In genomic region chr3:190811775-190812480, GRCh38 we compare ENCODE assay signal across 8 cellular contexts. TPM values are rescaled to one million over a fixed set of nuclear protein-coding genes. Genes with fewer than 3 reads are reported as not detected.
A peak's percentile ranks its signal among the peaks of the same experiment; 100 is the strongest.
DNase-seq lines count a peak whose midpoint lies in the region; ATAC-seq and TF ChIP-seq lines count a peak whose summit lies in the region.

No MANE protein-coding gene starts in this region.

- H3K27ac ChIP-seq in coronary artery = no peak overlapping the region

- TF ChIP-seq CTCF in coronary artery (IDR thresholded peaks at IDR 0.05) = no peak

- peak; percentile 88 for ATAC-seq in GM19043 (IDR thresholded peaks at IDR 0.05; ENCODE audit: low read depth, unreplicated experiment)
- peak; percentile 84 for ATAC-seq in HG03520 (IDR thresholded peaks at IDR 0.05; ENCODE audit: unreplicated experiment)

- DNase-seq in COR-L47 (lab: John Stamatoyannopoulos, UW) = peak; percentile 36
- DNase-seq in NT2/D1 (ENCODE audit: low read depth, low spot score) = peak; percentile 59
- DNase-seq in coronary artery (ENCODE audit: low spot score) = no peak
- DNase-seq in midbrain (lab: John Stamatoyannopoulos, UW) = peak; percentile 58
- DNase-seq in activated effector memory CD4-positive, alpha-beta T cell treated with Interleukin-2 at 50 U/mL for 16 hours = no peak
- no peak for DNase-seq in posterior vena cava (ENCODE audit: low spot score)

- no peaks in the 10 kb centered on the region for H3K36me3 ChIP-seq in NT2/D1 (ENCODE audit: insufficient read depth, insufficient read length, low read length)

- H3K9me3 ChIP-seq in NT2/D1 (ENCODE audit: insufficient read depth, low read length) = no peaks in the 10 kb centered on the region

- intact Hi-C loops in posterior vena cava (cut with DNase I) = no loop called here

- no peaks in the 10 kb centered on the region for H3K4me1 ChIP-seq in NT2/D1 (ENCODE audit: insufficient read depth, insufficient read length)

- H3K9ac ChIP-seq in NT2/D1 (ENCODE audit: insufficient read length, low read depth) = no peak overlapping the region

- no peaks in the 10 kb centered on the region for H3K27me3 ChIP-seq in NT2/D1 (ENCODE audit: insufficient read depth, insufficient read length)

- H3K4me3 ChIP-seq in NT2/D1 (ENCODE audit: insufficient read length, low read depth) (no peak overlapping the region), coronary artery (peak overlapping the region; percentile 2)

RNA-seq across cellular contexts. Expression of gene GMNC, which starts 50.6 kb away (rescaled TPM):
- total RNA-seq in posterior vena cava = not detected

Comparison
In these comparisons a context has a peak if more than half of its experiments do, and no peak if none do; other contexts are left out.
1. DNase-seq: peak in COR-L47 (single experiment), NT2/D1 (single experiment) and midbrain (single experiment); none in coronary artery (single experiment), activated effector memory CD4-positive, alpha-beta T cell treated with Interleukin-2 at 50 U/mL for 16 hours (single experiment) and posterior vena cava (single experiment).